In genomic region chr5:172052454-172053236, GRCh38 we compare ENCODE assay signal across 11 cellular contexts. TPM values are rescaled to one million over a fixed set of nuclear protein-coding genes. Genes with fewer than 3 reads are reported as not detected.
DNase-seq lines count a peak whose midpoint lies in the region; ATAC-seq and TF ChIP-seq lines count a peak whose summit lies in the region.
"Had no signal": no experiment of that assay in that cellular context is flagged by ENCODE, and none has a peak within 500 bp of the region (broad histone marks: within the 10 kb centered on the region; RNA-seq: fewer than 3 reads in every experiment).

No MANE protein-coding gene starts in this region.

- DNase-seq in AG09319 (ENCODE audit: extremely low read depth, low read depth), result peak; percentile 35
- DNase-seq in fibroblast of villous mesenchyme (ENCODE audit: low read depth), result peak; percentile 48
- no peak for DNase-seq in omental fat pad (ENCODE audit: low spot score)
- no peak for DNase-seq in NOMO-1 (lab: John Stamatoyannopoulos, UW; ENCODE audit: unreplicated experiment in 2 of 2)
- DNase-seq in NCI-H82 treated with DMSO at 0.1 percent for 48 hours (lab: John Stamatoyannopoulos, UW; ENCODE audit: unreplicated experiment), result no peak
- no peak for DNase-seq in DMS153 treated with DMSO at 0.1 percent for 48 hours (lab: John Stamatoyannopoulos, UW; ENCODE audit: unreplicated experiment)
- DNase-seq in SKM-1 (lab: John Stamatoyannopoulos, UW; ENCODE audit: unreplicated experiment), result no peak
- DNase-seq: cortex of kidney; stimulated activated CD4-positive, alpha-beta T cell treated with anti-CD3 and anti-CD28 coated beads, Interleukin-1b, Interleukin-23, amount 100 ng/mL, for 48 hours had no signal

- ATAC-seq in SK-N-SH treated with all-trans-retinoic acid at 6 μM for 48 hours (peak; percentile 80), omental fat pad (ENCODE audit: low FRiP score) (peak; percentile 80)

- TF ChIP-seq CTCF in AG09319 (IDR thresholded peaks at IDR 0.05; ENCODE audit: low read depth, low read length), result peak; percentile 37
- TF ChIP-seq CTCF in fibroblast of villous mesenchyme (IDR thresholded peaks at IDR 0.05; ENCODE audit: insufficient read depth, low read depth, low read length), result no peak
- no peak for TF ChIP-seq CTCF in omental fat pad (IDR thresholded peaks at IDR 0.05)

- H3K4me3 ChIP-seq in fibroblast of villous mesenchyme (ENCODE audit: low read depth, low read length), result no peak overlapping the region
- H3K4me3 ChIP-seq: vagina had no signal

TF ChIP-seq in SK-N-SH treated with all-trans-retinoic acid at 6 μM for 48 hours, 23 proteins besides CTCF, POLR2A, EP300 and RAD21:
- TF ChIP-seq POU6F1 (CRISPR knock-in tag; IDR thresholded peaks at IDR 0.05; ENCODE audit: borderline replicate concordance, low read depth) (no peak), BACH2 (CRISPR knock-in tag; IDR thresholded peaks at IDR 0.05; ENCODE audit: borderline replicate concordance) (no peak), TSHZ2 (CRISPR knock-in tag; IDR thresholded peaks at IDR 0.05) (no peak), SNAI2 (CRISPR knock-in tag; IDR thresholded peaks at IDR 0.05) (no peak), ZFP3 (CRISPR knock-in tag; IDR thresholded peaks at IDR 0.05) (no peak), CSRNP3 (CRISPR knock-in tag; IDR thresholded peaks at IDR 0.05) (no peak), PATZ1 (CRISPR knock-in tag; IDR thresholded peaks at IDR 0.05; ENCODE audit: borderline replicate concordance) (no peak), TOX (CRISPR knock-in tag; IDR thresholded peaks at IDR 0.05; ENCODE audit: borderline replicate concordance) (no peak), ZC3H10 (CRISPR knock-in tag; IDR thresholded peaks at IDR 0.05) (no peak), OSR1 (CRISPR knock-in tag; IDR thresholded peaks at IDR 0.05) (no peak), ZNF565 (CRISPR knock-in tag; conservative IDR thresholded peaks at IDR 0.05; ENCODE audit: low read depth) (no peak), RARB (CRISPR knock-in tag; IDR thresholded peaks at IDR 0.05) (no peak), CSDC2 (CRISPR knock-in tag; IDR thresholded peaks at IDR 0.05) (no peak)

RNA-seq across cellular contexts. Expression of gene FBXW11, which starts 46.2 kb away (rescaled TPM):
- total RNA-seq in fibroblast of villous mesenchyme (68.0 and 112 TPM in 2 replicates), omental fat pad (10 to 100 TPM; 44.6 to 60.9 (median 55.7) TPM)

Comparison
In these comparisons a context has a peak if more than half of its experiments do, and no peak if none do; other contexts are left out.
1. DNase-seq: peak in AG09319 (single experiment) and fibroblast of villous mesenchyme (single experiment); none in omental fat pad (single experiment), NOMO-1 (0 of 2), NCI-H82 treated with DMSO at 0.1 percent for 48 hours (single experiment), DMS153 treated with DMSO at 0.1 percent for 48 hours (single experiment) and SKM-1 (single experiment).